In genomic region chr6:106749611-106750010, GRCh38 we compare ENCODE assay signal across 14 cellular contexts.
DNase-seq lines count a peak whose midpoint lies in the region; ATAC-seq and TF ChIP-seq lines count a peak whose summit lies in the region.
"Had no signal": no experiment of that assay in that cellular context is flagged by ENCODE, and none has a peak within 500 bp of the region (broad histone marks: within the 10 kb centered on the region; RNA-seq: fewer than 3 reads in every experiment).

No MANE protein-coding gene starts in this region.

- H3K9me3 Mint-ChIP-seq in MCF 10A (ENCODE audit: unreplicated experiment) = no peaks in the 10 kb centered on the region
- H3K9me3 Mint-ChIP-seq: activated naive CD4-positive, alpha-beta T cell treated with anti-CD3 and anti-CD28 coated beads for 36 hours; naive thymus-derived CD4-positive, alpha-beta T cell had no signal

- H3K9me3 ChIP-seq in breast epithelium = no peaks in the 10 kb centered on the region
- H3K9me3 ChIP-seq in OCI-LY1 (ENCODE audit: low read length) = no peaks in the 10 kb centered on the region
- no peaks in the 10 kb centered on the region for H3K9me3 ChIP-seq in hepatocyte (ENCODE audit: low read depth)

- no TSS peak for BruUV-seq in MCF 10A (replicated peaks; lab: Mats Ljungman, UMichigan)

- no peak overlapping the region for H2AFZ ChIP-seq in OCI-LY1 (ENCODE audit: low read length)
- no peak overlapping the region for H2AFZ ChIP-seq in hepatocyte

- no peak for ATAC-seq in GM19328 (IDR thresholded peaks at IDR 0.05; ENCODE audit: unreplicated experiment)
- ATAC-seq in HG03045 (IDR thresholded peaks at IDR 0.05; ENCODE audit: unreplicated experiment) = no peak
- ATAC-seq: left ventricle myocardium superior; naive thymus-derived CD4-positive, alpha-beta T cell had no signal

- 53% methylated on average over 4 of the region's 4 CpGs for WGBS in hepatocyte (ENCODE audit: low lambda C conversion rate, missing lambda C conversion rate)

- TF ChIP-seq CTCF in MCF 10A (IDR thresholded peaks at IDR 0.05; ENCODE audit: unreplicated experiment) (no peak), breast epithelium (IDR thresholded peaks at IDR 0.05) (no peak), OCI-LY1 (IDR thresholded peaks at IDR 0.05; ENCODE audit: low read length) (no peak), hepatocyte (IDR thresholded peaks at IDR 0.05; ENCODE audit: poor library complexity) (no peak)

- H3K27me3 ChIP-seq in breast epithelium = no peaks in the 10 kb centered on the region
- no peaks in the 10 kb centered on the region for H3K27me3 ChIP-seq in OCI-LY1 (ENCODE audit: insufficient read depth, low read length)
- no peaks in the 10 kb centered on the region for H3K27me3 ChIP-seq in hepatocyte
- H3K27me3 ChIP-seq in H7 (ENCODE audit: control insufficient read depth, insufficient read depth, low read length) = no peaks in the 10 kb centered on the region

- H3K79me2 ChIP-seq in OCI-LY1 (ENCODE audit: insufficient read depth, low read length) (no peaks in the 10 kb centered on the region), hepatocyte (no peaks in the 10 kb centered on the region)

- H3K4me3 Mint-ChIP-seq in MCF 10A (ENCODE audit: unreplicated experiment) = no peak overlapping the region
- H3K4me3 Mint-ChIP-seq: activated naive CD4-positive, alpha-beta T cell treated with anti-CD3 and anti-CD28 coated beads for 36 hours; naive thymus-derived CD4-positive, alpha-beta T cell had no signal

- POLR2A ChIA-PET in MCF 10A (lab: Yijun Ruan, JAX) = interaction anchor here (0.8 to 3.9 kb wide), 5 partner anchors 12 to 141 kb away, joined by 3 to 35 read pairs (median 3); no protein-coding TSS in a partner anchor

- intact Hi-C loops in MCF 10A (cut with micrococcal nuclease) = no loop called here
- intact Hi-C loops in breast epithelium (cut with DNase I; ENCODE audit: low total_unique reads) = no loop called here

- H3K27ac Mint-ChIP-seq in MCF 10A (ENCODE audit: low read depth, unreplicated experiment) = no peak overlapping the region
- H3K27ac Mint-ChIP-seq: activated naive CD4-positive, alpha-beta T cell treated with anti-CD3 and anti-CD28 coated beads for 36 hours; naive thymus-derived CD4-positive, alpha-beta T cell had no signal

- H3K36me3 Mint-ChIP-seq in MCF 10A (ENCODE audit: insufficient read depth, unreplicated experiment) = no peaks in the 10 kb centered on the region
- H3K36me3 Mint-ChIP-seq: naive thymus-derived CD4-positive, alpha-beta T cell had no signal

- H3K4me1 Mint-ChIP-seq in MCF 10A (ENCODE audit: insufficient read depth, unreplicated experiment) = peaks cover 74% of the 10 kb centered on the region
- H3K4me1 Mint-ChIP-seq: naive thymus-derived CD4-positive, alpha-beta T cell had no signal

- TF ChIP-seq POLR2A in breast epithelium (IDR thresholded peaks at IDR 0.05) = no peak

- H3K9ac ChIP-seq in OCI-LY1 (ENCODE audit: low read length) = peak overlapping the region; percentile 61

- H4K20me1 ChIP-seq in OCI-LY1 (ENCODE audit: insufficient read depth, low read length) (no peaks in the 10 kb centered on the region), hepatocyte (ENCODE audit: insufficient read depth, poor library complexity, severe bottlenecking) (no peaks in the 10 kb centered on the region)

- no peaks in the 10 kb centered on the region for H3K4me1 ChIP-seq in breast epithelium
- H3K4me1 ChIP-seq in OCI-LY1 (ENCODE audit: insufficient read depth, low read length, severe bottlenecking) = peaks cover 89% of the 10 kb centered on the region
- H3K4me1 ChIP-seq in hepatocyte (ENCODE audit: insufficient read depth) = peaks cover 25% of the 10 kb centered on the region

- CTCF ChIA-PET in MCF 10A (lab: Yijun Ruan, JAX) = interaction anchor here (0.6 to 3.2 kb wide), 2 partner anchors 12 to 278 kb away, joined by 4 to 16 read pairs; no protein-coding TSS in a partner anchor

- H3K4me3 ChIP-seq in breast epithelium = no peak overlapping the region
- peak overlapping the region; percentile 8 for H3K4me3 ChIP-seq in OCI-LY1 (ENCODE audit: low read depth, low read length, poor library complexity, severe bottlenecking)
- H3K4me3 ChIP-seq in hepatocyte = no peak overlapping the region
- H3K4me3 ChIP-seq in H7 (ENCODE audit: insufficient read depth, low read depth, low read length) = no peak overlapping the region

- peaks cover 5% of the 10 kb centered on the region; the same call in 1 of the 2 replicates for H3F3A ChIP-seq in OCI-LY1 (ENCODE audit: insufficient read depth, low read length)

- DNase-seq in MCF 10A (ENCODE audit: unreplicated experiment) = peak; percentile 45
- DNase-seq in breast epithelium (ENCODE audit: low spot score in 2 of 2) = no peak
- no peak for DNase-seq in hepatocyte (ENCODE audit: low spot score)
- DNase-seq in H7 = no peak
- no peak for DNase-seq in stimulated activated CD4-positive, alpha-beta T cell treated with anti-CD3 and anti-CD28 coated beads, Interleukin-4, amount 100 ng/mL, for 24 hours
- DNase-seq: activated CD4-positive, alpha-beta T cell treated with anti-CD3 and anti-CD28 coated beads for 1 hour; activated naive CD4-positive, alpha-beta T cell treated with anti-CD3 and anti-CD28 coated beads for 36 hours; COR-L47; left ventricle myocardium superior; naive thymus-derived CD4-positive, alpha-beta T cell; T-helper 2 cell had no signal

- H3K4me2 ChIP-seq in OCI-LY1 (ENCODE audit: low read length) (peak overlapping the region; percentile 43), hepatocyte (no peak overlapping the region)

- H3K36me3 ChIP-seq in breast epithelium (no peaks in the 10 kb centered on the region), OCI-LY1 (ENCODE audit: insufficient read depth, low read length) (peaks cover 14% of the 10 kb centered on the region; the same call in 1 of the 2 replicates), hepatocyte (replicated peaks; ENCODE audit: insufficient read depth, low read depth) (no peaks in the 10 kb centered on the region), H7 (replicated peaks; ENCODE audit: control insufficient read depth, insufficient read depth, low read length) (no peaks in the 10 kb centered on the region)

- H3K9me2 ChIP-seq in OCI-LY1 (ENCODE audit: low read depth, low read length) (no peaks in the 10 kb centered on the region), hepatocyte (replicated peaks; ENCODE audit: insufficient read depth) (no peaks in the 10 kb centered on the region)

- H3K27ac ChIP-seq in breast epithelium (no peak overlapping the region), OCI-LY1 (ENCODE audit: low read depth, low read length, poor library complexity, severe bottlenecking) (peak overlapping the region; percentile 95), hepatocyte (peak overlapping the region; percentile 29)

- no peaks in the 10 kb centered on the region for H3K27me3 Mint-ChIP-seq in MCF 10A (ENCODE audit: insufficient read depth, unreplicated experiment)

Comparison
In these comparisons a context has a peak if more than half of its experiments do, and no peak if none do; other contexts are left out.
1. H3K27ac ChIP-seq: peak in OCI-LY1 (single experiment) and hepatocyte (single experiment); none in breast epithelium (0 of 2).